1 cellular context compared by ENCODE assay signal in the genomic region with DNA sequence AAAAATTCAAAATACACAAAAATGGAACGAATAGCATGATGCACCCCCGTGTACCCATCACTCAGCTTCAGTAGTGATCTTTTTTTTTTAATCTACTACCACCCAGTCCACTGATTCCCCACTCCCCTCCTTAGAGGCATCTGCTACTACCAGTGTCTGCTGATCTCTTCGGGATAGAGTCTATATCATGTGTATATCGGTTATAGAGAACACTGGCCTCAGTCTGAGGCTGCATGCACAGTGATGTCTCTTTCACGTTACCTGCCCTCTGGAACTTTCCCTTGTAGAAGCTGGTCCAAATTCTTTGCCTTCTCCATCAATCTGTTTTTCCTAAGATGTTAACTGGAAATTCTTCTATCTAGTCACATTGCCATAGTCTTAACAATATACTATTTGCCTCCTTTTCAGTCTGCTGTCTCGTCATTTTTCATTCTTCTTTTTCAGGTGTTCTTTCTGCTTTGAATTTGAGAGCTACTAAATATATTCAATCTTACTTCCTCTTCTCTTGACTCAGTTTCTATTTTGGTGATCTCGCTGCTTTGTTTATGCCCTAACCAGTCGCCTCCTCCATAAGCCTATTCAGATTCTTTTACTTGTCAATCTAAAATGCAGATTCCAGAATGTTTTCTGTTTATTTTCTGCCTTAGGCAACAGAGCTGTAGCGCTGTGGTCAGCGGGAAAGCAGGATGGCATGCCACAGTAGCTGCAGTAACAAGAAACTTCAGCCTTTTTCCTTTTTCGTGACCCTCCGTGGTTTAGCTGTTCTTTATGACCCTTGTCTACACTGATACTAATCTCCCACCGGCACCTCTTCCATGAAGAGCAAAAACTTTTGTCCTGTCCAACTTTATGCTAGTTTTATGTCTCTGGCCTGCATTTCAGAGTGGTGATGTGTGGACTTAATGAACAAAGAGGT.
TF ChIP-seq lines count a peak whose summit lies in the region.

No MANE protein-coding gene starts in this region.

TF ChIP-seq in GM23338, 12 proteins besides CTCF, POLR2A, EP300 and RAD21 (continued from another document):
- TF ChIP-seq ZNF462 (CRISPR knock-in tag; IDR thresholded peaks at IDR 0.05), result no peak
